12 cellular contexts compared by ENCODE assay signal in genomic region chr3:31004025-31004678, GRCh38.
DNase-seq lines count a peak whose midpoint lies in the region; ATAC-seq and TF ChIP-seq lines count a peak whose summit lies in the region.
"Had no signal": no experiment of that assay in that cellular context is flagged by ENCODE, and none has a peak within 500 bp of the region (broad histone marks: within the 10 kb centered on the region; RNA-seq: fewer than 3 reads in every experiment).

No MANE protein-coding gene starts in this region.

- H3K36me3 ChIP-seq in heart right ventricle (no peaks in the 10 kb centered on the region), left ventricle myocardium inferior (no peaks in the 10 kb centered on the region), aorta (ENCODE audit: control insufficient read depth in 1 of 2, insufficient read depth in 2 of 2, low read length in 1 of 2) (no peaks in the 10 kb centered on the region)

- H3K4me1 ChIP-seq in heart right ventricle (peaks cover 0 to 4% (median 0%) of the 10 kb centered on the region in 9 donors), left ventricle myocardium inferior (peaks cover 8% of the 10 kb centered on the region), aorta (ENCODE audit: control insufficient read depth in 1 of 2, insufficient read depth in 2 of 2, low read length in 2 of 2) (no peaks in the 10 kb centered on the region)

- H3K4me3 ChIP-seq in heart right ventricle: no peak overlapping the region
- no peak overlapping the region for H3K4me3 ChIP-seq in left ventricle myocardium inferior
- H3K4me3 ChIP-seq in aorta (ENCODE audit: low read length in 2 of 2): no peak overlapping the region

- no peak for DNase-seq in heart right ventricle
- DNase-seq in left ventricle myocardium inferior: no peak
- peak; percentile 71 to 91 for DNase-seq in dermis microvascular lymphatic vessel endothelial cell (ENCODE audit: low read depth in 2 of 2)
- DNase-seq in NCI-H2227 treated with DMSO at 0.1 percent for 48 hours (lab: John Stamatoyannopoulos, UW): no peak
- DNase-seq in NCI-H345 (lab: John Stamatoyannopoulos, UW): no peak
- DNase-seq in effector memory CD8-positive, alpha-beta T cell: no peak
- no peak for DNase-seq in aorta
- DNase-seq: DMS153, NCI-H1105 treated with DMSO at 0.1 percent for 48 hours had no signal

- H3K27ac Mint-ChIP-seq in effector memory CD8-positive, alpha-beta T cell: no peak overlapping the region
- H3K27ac Mint-ChIP-seq: memory B cell; stimulated activated naive CD8-positive, alpha-beta T cell treated with anti-CD3 and anti-CD28 coated beads, Interleukin-15, Interleukin-2, amounts not matched to agents 100 ng/mL and 50 ng/mL, for 24 hours had no signal

- H3K27me3 ChIP-seq in heart right ventricle (no peaks in the 10 kb centered on the region), left ventricle myocardium inferior (ENCODE audit: low read depth) (no peaks in the 10 kb centered on the region), aorta (ENCODE audit: control insufficient read depth in 1 of 2, insufficient read depth in 2 of 2, low read length in 1 of 2) (no peaks in the 10 kb centered on the region)

- H3K9me3 ChIP-seq in heart right ventricle: no peaks in the 10 kb centered on the region
- no peaks in the 10 kb centered on the region for H3K9me3 ChIP-seq in left ventricle myocardium inferior (replicated peaks)
- no peaks in the 10 kb centered on the region for H3K9me3 ChIP-seq in aorta (ENCODE audit: control insufficient read depth, low read length)

- peaks cover 0 to 8% of the 10 kb centered on the region in 2 donors for H3K27me3 Mint-ChIP-seq in effector memory CD8-positive, alpha-beta T cell
- H3K27me3 Mint-ChIP-seq: stimulated activated naive CD8-positive, alpha-beta T cell treated with anti-CD3 and anti-CD28 coated beads, Interleukin-15, Interleukin-2, amounts not matched to agents 100 ng/mL and 50 ng/mL, for 24 hours had no signal

- peak in 5 of 8 donors; percentile 19 to 58 (median 45) for ATAC-seq in heart right ventricle
- ATAC-seq in HG03442 (IDR thresholded peaks at IDR 0.05; ENCODE audit: unreplicated experiment): peak; percentile 41
- ATAC-seq in effector memory CD8-positive, alpha-beta T cell (replicated peaks): no peak
- no peak for ATAC-seq in aorta (ENCODE audit: low FRiP score)

- TF ChIP-seq CTCF in heart right ventricle (IDR thresholded peaks at IDR 0.05): no peak
- no peak for TF ChIP-seq CTCF in left ventricle myocardium inferior (IDR thresholded peaks at IDR 0.05; ENCODE audit: borderline replicate concordance)

- H3K4me3 Mint-ChIP-seq in effector memory CD8-positive, alpha-beta T cell: no peak overlapping the region
- H3K4me3 Mint-ChIP-seq: memory B cell; stimulated activated naive CD8-positive, alpha-beta T cell treated with anti-CD3 and anti-CD28 coated beads, Interleukin-15, Interleukin-2, amounts not matched to agents 100 ng/mL and 50 ng/mL, for 24 hours had no signal

- peaks cover 4% of the 10 kb centered on the region for H3K36me3 Mint-ChIP-seq in effector memory CD8-positive, alpha-beta T cell (ENCODE audit: insufficient read depth)
- H3K36me3 Mint-ChIP-seq: memory B cell had no signal

- no peaks in the 10 kb centered on the region for H3K9me3 Mint-ChIP-seq in effector memory CD8-positive, alpha-beta T cell
- H3K9me3 Mint-ChIP-seq: memory B cell; stimulated activated naive CD8-positive, alpha-beta T cell treated with anti-CD3 and anti-CD28 coated beads, Interleukin-15, Interleukin-2, amounts not matched to agents 100 ng/mL and 50 ng/mL, for 24 hours had no signal

- intact Hi-C loops in heart right ventricle (cut with DNase I) (loop anchor here in 2 of 10 donors (10.0 kb wide), 2 partner anchors 219 to 229 kb away; no protein-coding TSS in a partner anchor), left ventricle myocardium inferior (cut with micrococcal nuclease) (no loop called here), aorta (cut with DNase I) (no loop called here)

- H3K27ac ChIP-seq in heart right ventricle (no peak overlapping the region), left ventricle myocardium inferior (replicated peaks) (no peak overlapping the region), aorta (ENCODE audit: low read depth in 1 of 2, low read length in 2 of 2) (no peak overlapping the region)

- WGBS in heart right ventricle, 2 donors: 46 to 48% methylated on average over 3 of the region's 3 CpGs
- WGBS in aorta, 2 donors: 37 to 40% methylated on average over 3 of the region's 3 CpGs

- peaks cover 0 to 2% of the 10 kb centered on the region in 2 donors for H3K4me1 Mint-ChIP-seq in effector memory CD8-positive, alpha-beta T cell (ENCODE audit: low read depth in 2 of 2)
- H3K4me1 Mint-ChIP-seq: memory B cell had no signal

Comparison
In these comparisons a context has a peak if more than half of its experiments do, and no peak if none do; other contexts are left out.
1. ATAC-seq: peak in heart right ventricle (5 of 8) and HG03442 (single experiment); none in effector memory CD8-positive, alpha-beta T cell (single experiment) and aorta (single experiment).
2. DNase-seq: peak in dermis microvascular lymphatic vessel endothelial cell (2 of 2); none in heart right ventricle (0 of 2), left ventricle myocardium inferior (single experiment), NCI-H2227 treated with DMSO at 0.1 percent for 48 hours (single experiment), NCI-H345 (single experiment), effector memory CD8-positive, alpha-beta T cell (0 of 3) and aorta (0 of 2).